Comparison of ENCODE assay signal across 19 cellular contexts in genomic region chr10:60230892-60231291, GRCh38.
A peak's percentile ranks its signal among the peaks of the same experiment; 100 is the strongest.
DNase-seq lines count a peak whose midpoint lies in the region; ATAC-seq and TF ChIP-seq lines count a peak whose summit lies in the region.
"Had no signal": no experiment of that assay in that cellular context is flagged by ENCODE, and none has a peak within 500 bp of the region (broad histone marks: within the 10 kb centered on the region; RNA-seq: fewer than 3 reads in every experiment).

No MANE protein-coding gene starts in this region.

- peaks cover 33 to 58% of the 10 kb centered on the region in 2 donors for H3K4me1 Mint-ChIP-seq in stimulated activated naive B cell treated with anti-CD40 and anti-IgM and Interleukin-4, amounts not matched to agents 10 μg/mL and 1 μg/mL and 100 μg/mL, for 72 hours
- H3K4me1 Mint-ChIP-seq in HFFc6 (ENCODE audit: low read depth) = no peaks in the 10 kb centered on the region

- TF ChIP-seq CTCF in foreskin fibroblast (IDR thresholded peaks at IDR 0.05; ENCODE audit: low read depth, low read length) = no peak
- TF ChIP-seq CTCF in HFFc6 (IDR thresholded peaks at IDR 0.05) = no peak

- H3K27ac Mint-ChIP-seq in stimulated activated naive B cell treated with anti-CD40 and anti-IgM and Interleukin-4, amounts not matched to agents 10 μg/mL and 1 μg/mL and 100 μg/mL, for 72 hours = peak overlapping the region; percentile 51
- no peak overlapping the region for H3K27ac Mint-ChIP-seq in HFFc6
- H3K27ac Mint-ChIP-seq: activated CD8-positive, alpha-beta T cell treated with anti-CD3 and anti-CD28 coated beads for 36 hours; activated naive CD8-positive, alpha-beta T cell treated with anti-CD3 and anti-CD28 coated beads for 36 hours; T-cell had no signal

- DNase-seq in HT1080 (ENCODE audit: low read depth) (peak; percentile 8), adipocyte (ENCODE audit: low read depth) (peak; percentile 32), foreskin fibroblast (peak; percentile 21 to 62), HFFc6 (no peak), COLO829 (ENCODE audit: low spot score) (no peak), SIG-M5 treated with dmso at 0.1 percent for 504 hours (lab: John Stamatoyannopoulos, UW; ENCODE audit: unreplicated experiment) (no peak)
- no peak for DNase-seq in stimulated activated naive B cell treated with anti-CD40 and anti-IgM and Interleukin-4, amounts not matched to agents 10 μg/mL and 1 μg/mL and 100 μg/mL, for 72 hours
- DNase-seq: activated CD8-positive, alpha-beta T cell treated with anti-CD3 and anti-CD28 coated beads for 36 hours; activated naive CD8-positive, alpha-beta T cell treated with anti-CD3 and anti-CD28 coated beads for 36 hours; activated T-cell treated with anti-CD3 and anti-CD28 coated beads, Interleukin-2, amount 50 U/mL, for 48 hours; central memory CD4-positive, alpha-beta T cell; effector memory CD4-positive, alpha-beta T cell; GOT3; KBM-7; left colon; NCI-H1092 treated with DMSO at 0.1 percent for 48 hours; ovary; stimulated activated CD4-positive, alpha-beta T cell treated with anti-CD3 and anti-CD28 coated beads, Interleukin-2, amount 100 ng/mL, for 48 hours; T-cell had no signal

- no peaks in the 10 kb centered on the region for H3K36me3 ChIP-seq in adipocyte (ENCODE audit: control insufficient read depth, insufficient read depth, low read length, severe bottlenecking)
- H3K36me3 ChIP-seq: ovary had no signal

- no peak overlapping the region for H3K9ac ChIP-seq in adipocyte (ENCODE audit: low read length)

- no peaks in the 10 kb centered on the region for H3K27me3 ChIP-seq in adipocyte (replicated peaks; ENCODE audit: control insufficient read depth, insufficient read depth, low read length)
- H3K27me3 ChIP-seq: ovary had no signal

- H3K4me3 ChIP-seq in adipocyte (ENCODE audit: low read length) = no peak overlapping the region
- no peak overlapping the region for H3K4me3 ChIP-seq in foreskin fibroblast (ENCODE audit: low read depth in 1 of 2, low read length in 2 of 2)
- H3K4me3 ChIP-seq: ovary had no signal

- no peaks in the 10 kb centered on the region for H3K9me3 ChIP-seq in adipocyte (ENCODE audit: control insufficient read depth, low read length)
- H3K9me3 ChIP-seq: ovary had no signal

- H3K4me1 ChIP-seq in adipocyte (ENCODE audit: control insufficient read depth, insufficient read depth, low read length) = peaks cover 6% of the 10 kb centered on the region

- H3K27me3 Mint-ChIP-seq in stimulated activated naive B cell treated with anti-CD40 and anti-IgM and Interleukin-4, amounts not matched to agents 10 μg/mL and 1 μg/mL and 100 μg/mL, for 72 hours = no peaks in the 10 kb centered on the region
- H3K27me3 Mint-ChIP-seq in HFFc6 (ENCODE audit: insufficient read depth) = peaks cover 2% of the 10 kb centered on the region; the same call in 1 of the 2 replicates
- H3K27me3 Mint-ChIP-seq: activated CD8-positive, alpha-beta T cell treated with anti-CD3 and anti-CD28 coated beads for 36 hours; T-cell had no signal

- H3K4me3 Mint-ChIP-seq in stimulated activated naive B cell treated with anti-CD40 and anti-IgM and Interleukin-4, amounts not matched to agents 10 μg/mL and 1 μg/mL and 100 μg/mL, for 72 hours = no peak overlapping the region
- no peak overlapping the region for H3K4me3 Mint-ChIP-seq in HFFc6
- H3K4me3 Mint-ChIP-seq: activated CD8-positive, alpha-beta T cell treated with anti-CD3 and anti-CD28 coated beads for 36 hours; activated naive CD8-positive, alpha-beta T cell treated with anti-CD3 and anti-CD28 coated beads for 36 hours; T-cell had no signal

- H3K9me3 Mint-ChIP-seq in stimulated activated naive B cell treated with anti-CD40 and anti-IgM and Interleukin-4, amounts not matched to agents 10 μg/mL and 1 μg/mL and 100 μg/mL, for 72 hours = peaks cover 3 to 15% of the 10 kb centered on the region in 2 donors
- no peaks in the 10 kb centered on the region for H3K9me3 Mint-ChIP-seq in HFFc6
- H3K9me3 Mint-ChIP-seq: activated CD8-positive, alpha-beta T cell treated with anti-CD3 and anti-CD28 coated beads for 36 hours; activated naive CD8-positive, alpha-beta T cell treated with anti-CD3 and anti-CD28 coated beads for 36 hours; T-cell had no signal

- peaks cover 4 to 13% of the 10 kb centered on the region in 2 donors for H3K36me3 Mint-ChIP-seq in stimulated activated naive B cell treated with anti-CD40 and anti-IgM and Interleukin-4, amounts not matched to agents 10 μg/mL and 1 μg/mL and 100 μg/mL, for 72 hours
- no peaks in the 10 kb centered on the region for H3K36me3 Mint-ChIP-seq in HFFc6 (ENCODE audit: low read depth)
- H3K36me3 Mint-ChIP-seq: activated naive CD8-positive, alpha-beta T cell treated with anti-CD3 and anti-CD28 coated beads for 36 hours had no signal

- ATAC-seq in stimulated activated naive B cell treated with anti-CD40 and anti-IgM and Interleukin-4, amounts not matched to agents 10 μg/mL and 1 μg/mL and 100 μg/mL, for 72 hours (replicated peaks) = no peak
- ATAC-seq: activated CD8-positive, alpha-beta T cell treated with anti-CD3 and anti-CD28 coated beads for 36 hours; left colon; T-cell had no signal

Comparison
In these comparisons a context has a peak if more than half of its experiments do, and no peak if none do; other contexts are left out.
1. DNase-seq: peak in HT1080 (single experiment), adipocyte (single experiment) and foreskin fibroblast (2 of 2); none in stimulated activated naive B cell treated with anti-CD40 and anti-IgM and Interleukin-4, amounts not matched to agents 10 μg/mL and 1 μg/mL and 100 μg/mL, for 72 hours (single experiment), HFFc6 (single experiment), COLO829 (single experiment) and SIG-M5 treated with dmso at 0.1 percent for 504 hours (single experiment).